10 cellular contexts compared by ENCODE assay signal in the genomic region with DNA sequence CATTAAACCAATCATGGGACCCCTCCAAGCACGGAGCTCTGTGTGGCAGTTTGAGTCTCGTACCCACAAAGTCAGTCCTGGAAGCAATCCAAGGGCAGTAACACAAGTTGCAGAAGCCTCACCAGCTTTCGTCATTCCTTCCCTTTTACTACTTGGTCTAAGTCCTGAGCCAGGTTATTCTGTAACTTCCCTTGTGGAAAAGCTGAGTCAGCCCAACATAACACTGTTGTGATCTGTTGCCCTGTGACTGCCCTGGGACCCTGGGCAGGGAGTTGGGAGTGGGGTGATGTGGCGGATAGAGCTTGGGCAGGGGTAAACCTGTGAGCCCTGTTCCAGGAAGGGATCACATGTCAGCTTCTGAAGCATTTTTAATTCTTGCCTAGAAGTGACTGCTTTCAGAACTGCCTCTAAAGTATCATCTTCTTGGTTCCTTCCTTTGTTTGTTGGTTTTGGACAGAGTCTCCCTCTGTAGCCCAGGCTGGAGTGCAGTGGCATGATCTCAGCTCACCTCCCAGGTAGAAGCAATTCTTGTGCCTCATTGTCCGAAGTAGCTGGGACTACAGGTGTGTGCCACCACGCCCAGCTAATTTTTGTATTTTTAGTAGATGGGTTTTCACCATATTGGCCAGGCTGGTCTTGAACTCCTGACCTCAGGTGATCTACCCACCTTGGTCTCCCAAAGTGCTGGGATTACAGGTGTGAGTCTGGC.
DNase-seq lines count a peak whose midpoint lies in the region; ATAC-seq, FAIRE-seq and TF ChIP-seq lines count a peak whose summit lies in the region.
"Had no signal": no experiment of that assay in that cellular context is flagged by ENCODE, and none has a peak within 500 bp of the region (broad histone marks: within the 10 kb centered on the region; RNA-seq: fewer than 3 reads in every experiment).

No MANE protein-coding gene starts in this region.

- H3K27ac ChIP-seq in breast epithelium (peak overlapping the region in 1 of 2 donors; percentile 45), liver (ENCODE audit: low read depth in 1 of 2, low read length in 2 of 2) (no peak overlapping the region), suprapubic skin (no peak overlapping the region)

- no peaks in the 10 kb centered on the region for H3K36me3 Mint-ChIP-seq in MCF 10A (ENCODE audit: insufficient read depth, unreplicated experiment)

- intact Hi-C loops in MCF 10A (cut with micrococcal nuclease) (no loop called here), breast epithelium (cut with DNase I; ENCODE audit: low total_unique reads) (no loop called here)

- TF ChIP-seq RAD21 in liver (IDR thresholded peaks at IDR 0.05), result peak in 1 of 2 donors; percentile 24

- no peak overlapping the region for H3K4me3 Mint-ChIP-seq in MCF 10A (ENCODE audit: unreplicated experiment)

- no peak overlapping the region for H3K9ac ChIP-seq in liver (ENCODE audit: low read depth in 1 of 2, low read length in 2 of 2)

- no peak for TF ChIP-seq CTCF in MCF 10A (IDR thresholded peaks at IDR 0.05; ENCODE audit: unreplicated experiment)
- TF ChIP-seq CTCF in breast epithelium (IDR thresholded peaks at IDR 0.05), result no peak
- no peak for TF ChIP-seq CTCF in liver (IDR thresholded peaks at IDR 0.05; ENCODE audit: low read depth, low read length, missing input control)
- TF ChIP-seq CTCF in suprapubic skin (IDR thresholded peaks at IDR 0.05), result no peak

- DNase-seq in MCF 10A (ENCODE audit: unreplicated experiment) (peak; percentile 93), breast epithelium (ENCODE audit: low spot score in 2 of 2) (no peak), dermis microvascular lymphatic vessel endothelial cell (ENCODE audit: low read depth in 2 of 2) (peak; percentile 66 to 92), HTR-8/SVneo (ENCODE audit: insufficient read length, low spot score) (no peak), suprapubic skin (ENCODE audit: low spot score in 2 of 2) (no peak)
- DNase-seq: 8988T, T-helper 1 cell had no signal

- H3K27me3 ChIP-seq in breast epithelium (no peaks in the 10 kb centered on the region), liver (ENCODE audit: control insufficient read depth in 4 of 4, insufficient read depth in 4 of 4, low read length in 3 of 4) (no peaks in the 10 kb centered on the region), suprapubic skin (no peaks in the 10 kb centered on the region)

- H3K4me1 ChIP-seq in breast epithelium (no peaks in the 10 kb centered on the region), liver (ENCODE audit: control insufficient read depth in 4 of 4, insufficient read depth in 4 of 4, low read length in 3 of 4) (peaks cover 0 to 12% (median 10%) of the 10 kb centered on the region in 4 donors), suprapubic skin (no peaks in the 10 kb centered on the region)

- BruUV-seq in MCF 10A (replicated peaks; lab: Mats Ljungman, UMichigan), result no TSS peak

- FAIRE-seq in HTR-8/SVneo (lab: Jason Lieb, UNC), result no peak

- TF ChIP-seq POLR2A in breast epithelium (IDR thresholded peaks at IDR 0.05) (no peak), suprapubic skin (IDR thresholded peaks at IDR 0.05) (no peak)

- peaks cover 12% of the 10 kb centered on the region for H3K9me3 Mint-ChIP-seq in MCF 10A (ENCODE audit: unreplicated experiment)

- CTCF ChIA-PET in MCF 10A (lab: Yijun Ruan, JAX), result interaction anchor here (0.7 to 1.7 kb wide), 5 partner anchors 131 to 686 kb away, joined by 3 to 5 read pairs (median 3); no protein-coding TSS in a partner anchor

- peaks cover 49% of the 10 kb centered on the region for H3K4me1 Mint-ChIP-seq in MCF 10A (ENCODE audit: insufficient read depth, unreplicated experiment)

- H3K36me3 ChIP-seq in breast epithelium, result no peaks in the 10 kb centered on the region
- H3K36me3 ChIP-seq in liver (ENCODE audit: control insufficient read depth in 4 of 4, insufficient read depth in 3 of 4, low read depth in 1 of 4, low read length in 3 of 4), result no peaks in the 10 kb centered on the region
- no peaks in the 10 kb centered on the region for H3K36me3 ChIP-seq in suprapubic skin

- H3K27me3 Mint-ChIP-seq in MCF 10A (ENCODE audit: insufficient read depth, unreplicated experiment), result no peaks in the 10 kb centered on the region

- H3K9me3 ChIP-seq in breast epithelium, result no peaks in the 10 kb centered on the region
- no peaks in the 10 kb centered on the region for H3K9me3 ChIP-seq in liver (ENCODE audit: control insufficient read depth in 4 of 4, low read length in 3 of 4)
- no peaks in the 10 kb centered on the region for H3K9me3 ChIP-seq in suprapubic skin

- no peak for TF ChIP-seq EP300 in suprapubic skin (IDR thresholded peaks at IDR 0.05)

- ATAC-seq in GM21515 (IDR thresholded peaks at IDR 0.05; ENCODE audit: unreplicated experiment) (no peak), HG02885 (IDR thresholded peaks at IDR 0.05; ENCODE audit: poor library complexity, unreplicated experiment) (no peak)

- H3K4me3 ChIP-seq in breast epithelium (no peak overlapping the region), liver (ENCODE audit: low read depth in 1 of 3, low read length in 3 of 3) (no peak overlapping the region), suprapubic skin (no peak overlapping the region)

- WGBS in liver, result 42% methylated on average over 6 of the region's 6 CpGs
- WGBS in suprapubic skin, result 60% methylated on average over 6 of the region's 6 CpGs

- H3K27ac Mint-ChIP-seq in MCF 10A (ENCODE audit: low read depth, unreplicated experiment), result peak overlapping the region; percentile 46

- POLR2A ChIA-PET in MCF 10A (lab: Yijun Ruan, JAX), result interaction anchor here (0.8 to 2.2 kb wide), 9 partner anchors 9 to 436 kb away, joined by 3 to 19 read pairs (median 3); a partner anchor contains a TSS

TF ChIP-seq in liver, 16 proteins besides CTCF, POLR2A, EP300 and RAD21:
- TF ChIP-seq, protein P1, sequence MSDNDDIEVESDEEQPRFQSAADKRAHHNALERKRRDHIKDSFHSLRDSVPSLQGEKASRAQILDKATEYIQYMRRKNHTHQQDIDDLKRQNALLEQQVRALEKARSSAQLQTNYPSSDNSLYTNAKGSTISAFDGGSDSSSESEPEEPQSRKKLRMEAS (IDR thresholded peaks at IDR 0.05), result peak; percentile 27
- TF ChIP-seq, protein P2, sequence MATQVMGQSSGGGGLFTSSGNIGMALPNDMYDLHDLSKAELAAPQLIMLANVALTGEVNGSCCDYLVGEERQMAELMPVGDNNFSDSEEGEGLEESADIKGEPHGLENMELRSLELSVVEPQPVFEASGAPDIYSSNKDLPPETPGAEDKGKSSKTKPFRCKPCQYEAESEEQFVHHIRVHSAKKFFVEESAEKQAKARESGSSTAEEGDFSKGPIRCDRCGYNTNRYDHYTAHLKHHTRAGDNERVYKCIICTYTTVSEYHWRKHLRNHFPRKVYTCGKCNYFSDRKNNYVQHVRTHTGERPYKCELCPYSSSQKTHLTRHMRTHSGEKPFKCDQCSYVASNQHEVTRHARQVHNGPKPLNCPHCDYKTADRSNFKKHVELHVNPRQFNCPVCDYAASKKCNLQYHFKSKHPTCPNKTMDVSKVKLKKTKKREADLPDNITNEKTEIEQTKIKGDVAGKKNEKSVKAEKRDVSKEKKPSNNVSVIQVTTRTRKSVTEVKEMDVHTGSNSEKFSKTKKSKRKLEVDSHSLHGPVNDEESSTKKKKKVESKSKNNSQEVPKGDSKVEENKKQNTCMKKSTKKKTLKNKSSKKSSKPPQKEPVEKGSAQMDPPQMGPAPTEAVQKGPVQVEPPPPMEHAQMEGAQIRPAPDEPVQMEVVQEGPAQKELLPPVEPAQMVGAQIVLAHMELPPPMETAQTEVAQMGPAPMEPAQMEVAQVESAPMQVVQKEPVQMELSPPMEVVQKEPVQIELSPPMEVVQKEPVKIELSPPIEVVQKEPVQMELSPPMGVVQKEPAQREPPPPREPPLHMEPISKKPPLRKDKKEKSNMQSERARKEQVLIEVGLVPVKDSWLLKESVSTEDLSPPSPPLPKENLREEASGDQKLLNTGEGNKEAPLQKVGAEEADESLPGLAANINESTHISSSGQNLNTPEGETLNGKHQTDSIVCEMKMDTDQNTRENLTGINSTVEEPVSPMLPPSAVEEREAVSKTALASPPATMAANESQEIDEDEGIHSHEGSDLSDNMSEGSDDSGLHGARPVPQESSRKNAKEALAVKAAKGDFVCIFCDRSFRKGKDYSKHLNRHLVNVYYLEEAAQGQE (IDR thresholded peaks at IDR 0.05), result peak; percentile 32
- no peak for TF ChIP-seq NR2F2 (IDR thresholded peaks at IDR 0.05)
- TF ChIP-seq, protein P3, sequence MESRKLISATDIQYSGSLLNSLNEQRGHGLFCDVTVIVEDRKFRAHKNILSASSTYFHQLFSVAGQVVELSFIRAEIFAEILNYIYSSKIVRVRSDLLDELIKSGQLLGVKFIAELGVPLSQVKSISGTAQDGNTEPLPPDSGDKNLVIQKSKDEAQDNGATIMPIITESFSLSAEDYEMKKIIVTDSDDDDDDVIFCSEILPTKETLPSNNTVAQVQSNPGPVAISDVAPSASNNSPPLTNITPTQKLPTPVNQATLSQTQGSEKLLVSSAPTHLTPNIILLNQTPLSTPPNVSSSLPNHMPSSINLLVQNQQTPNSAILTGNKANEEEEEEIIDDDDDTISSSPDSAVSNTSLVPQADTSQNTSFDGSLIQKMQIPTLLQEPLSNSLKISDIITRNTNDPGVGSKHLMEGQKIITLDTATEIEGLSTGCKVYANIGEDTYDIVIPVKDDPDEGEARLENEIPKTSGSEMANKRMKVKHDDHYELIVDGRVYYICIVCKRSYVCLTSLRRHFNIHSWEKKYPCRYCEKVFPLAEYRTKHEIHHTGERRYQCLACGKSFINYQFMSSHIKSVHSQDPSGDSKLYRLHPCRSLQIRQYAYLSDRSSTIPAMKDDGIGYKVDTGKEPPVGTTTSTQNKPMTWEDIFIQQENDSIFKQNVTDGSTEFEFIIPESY (IDR thresholded peaks at IDR 0.05), result no peak
- TF ChIP-seq, protein P4, sequence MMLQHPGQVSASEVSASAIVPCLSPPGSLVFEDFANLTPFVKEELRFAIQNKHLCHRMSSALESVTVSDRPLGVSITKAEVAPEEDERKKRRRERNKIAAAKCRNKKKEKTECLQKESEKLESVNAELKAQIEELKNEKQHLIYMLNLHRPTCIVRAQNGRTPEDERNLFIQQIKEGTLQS (IDR thresholded peaks at IDR 0.05), result peak; percentile 90
- TF ChIP-seq GABPA (IDR thresholded peaks at IDR 0.05 in 1 of 2, conservative IDR thresholded peaks at IDR 0.05 in 1 of 2), result no peak
- TF ChIP-seq HNF4A (conservative IDR thresholded peaks at IDR 0.05), result peak; percentile 71 to 75
- TF ChIP-seq RXRA (IDR thresholded peaks at IDR 0.05), result peak; percentile 32 to 63
- peak; percentile 47 for TF ChIP-seq SP1 (IDR thresholded peaks at IDR 0.05)
- TF ChIP-seq FOXA2 (IDR thresholded peaks at IDR 0.05), result no peak
- no peak for TF ChIP-seq FOXA1 (IDR thresholded peaks at IDR 0.05)
- TF ChIP-seq HNF4G (IDR thresholded peaks at IDR 0.05), result no peak
- TF ChIP-seq YY1 (IDR thresholded peaks at IDR 0.05), result no peak
- no peak for TF ChIP-seq TAF1 (conservative IDR thresholded peaks at IDR 0.05)
- peak in 1 of 2 donors; percentile 81 for TF ChIP-seq EGR1 (IDR thresholded peaks at IDR 0.05; ENCODE audit: low read depth in 2 of 2)
- peak; percentile 96 to 99 for TF ChIP-seq JUND (IDR thresholded peaks at IDR 0.05)
TF ChIP-seq in liver: peak in this region for 8.

Comparison
In these comparisons a context has a peak if more than half of its experiments do, and no peak if none do; other contexts are left out.
1. DNase-seq: peak in MCF 10A (single experiment) and dermis microvascular lymphatic vessel endothelial cell (2 of 2); none in breast epithelium (0 of 2), HTR-8/SVneo (single experiment) and suprapubic skin (0 of 2).